In genomic region chr15:29410342-29410741, GRCh38 we compare ENCODE assay signal across 17 cellular contexts.
DNase-seq lines count a peak whose midpoint lies in the region; ATAC-seq, FAIRE-seq and TF ChIP-seq lines count a peak whose summit lies in the region.
"Had no signal": no experiment of that assay in that cellular context is flagged by ENCODE, and none has a peak within 500 bp of the region (broad histone marks: within the 10 kb centered on the region; RNA-seq: fewer than 3 reads in every experiment).

No MANE protein-coding gene starts in this region.

- no peak overlapping the region for H3K27ac Mint-ChIP-seq in naive thymus-derived CD8-positive, alpha-beta T cell
- H3K27ac Mint-ChIP-seq: CD4-positive, alpha-beta T cell had no signal

- H3K79me2 ChIP-seq in H1 (ENCODE audit: control insufficient read depth in 1 of 2, insufficient read depth in 2 of 2, low read length in 2 of 2): no peaks in the 10 kb centered on the region

- H3K9ac ChIP-seq in HUES64 (ENCODE audit: low read depth, low read length) (no peak overlapping the region), H1 (replicated peaks in 1 of 4; ENCODE audit: extremely low read depth in 1 of 4, low read depth in 3 of 4, low read length in 3 of 4) (no peak overlapping the region)

- H2AFZ ChIP-seq in H1 (ENCODE audit: low read length): no peak overlapping the region

- no peak for TF ChIP-seq CTCF in H1 (IDR thresholded peaks at IDR 0.05; ENCODE audit: control extremely low read depth in 1 of 3, insufficient read depth in 1 of 3, low read depth in 1 of 3, low read length in 3 of 3)

- no peaks in the 10 kb centered on the region for H3K79me1 ChIP-seq in H1 (ENCODE audit: low read depth, low read length)

- no peaks in the 10 kb centered on the region for H4K20me1 ChIP-seq in H1 (replicated peaks in 1 of 2; ENCODE audit: control insufficient read depth in 1 of 2, insufficient read depth in 2 of 2, low read length in 2 of 2)

- POLR2A ChIA-PET in H1 (lab: Charles Lee; ENCODE audit: partially characterized antibody): no interaction called here
- POLR2A ChIA-PET in naive thymus-derived CD8-positive, alpha-beta T cell (lab: Charles Lee): no interaction called here

- H3K9me3 Mint-ChIP-seq in naive thymus-derived CD8-positive, alpha-beta T cell: peaks cover 0 to 3% (median 0%) of the 10 kb centered on the region in 9 donors
- H3K9me3 Mint-ChIP-seq: CD4-positive, alpha-beta T cell had no signal

- peaks cover 0 to 57% (median 12%) of the 10 kb centered on the region in 5 donors for H3K27me3 Mint-ChIP-seq in naive thymus-derived CD8-positive, alpha-beta T cell

- H3K27ac ChIP-seq in HUES64 (ENCODE audit: low read depth, low read length): peak overlapping the region; percentile 20; the same call in 1 of the 2 replicates
- H3K27ac ChIP-seq in H1 (ENCODE audit: low read depth, low read length): no peak overlapping the region; the same call in 1 of the 2 replicates

- no peaks in the 10 kb centered on the region for H3K27me3 ChIP-seq in HUES64 (ENCODE audit: insufficient read depth, low read length)
- no peaks in the 10 kb centered on the region for H3K27me3 ChIP-seq in H1 (replicated peaks in 1 of 4; ENCODE audit: control insufficient read depth in 3 of 4, extremely low read depth in 1 of 4, insufficient read depth in 3 of 4, low read length in 3 of 4)

- H3K36me3 ChIP-seq in HUES64 (ENCODE audit: insufficient read depth, low read length) (no peaks in the 10 kb centered on the region), H1 (ENCODE audit: control insufficient read depth in 2 of 4, insufficient read depth in 4 of 4, low read length in 3 of 4) (no peaks in the 10 kb centered on the region)

- H3K36me3 Mint-ChIP-seq in naive thymus-derived CD8-positive, alpha-beta T cell: no peaks in the 10 kb centered on the region

- H2BK20ac ChIP-seq in H1 (ENCODE audit: low read length): no peak overlapping the region; the same call in 1 of the 2 replicates

- no peaks in the 10 kb centered on the region for H3K4me1 Mint-ChIP-seq in naive thymus-derived CD8-positive, alpha-beta T cell

- TF ChIP-seq EP300 in H1 (IDR thresholded peaks at IDR 0.05; ENCODE audit: borderline replicate concordance in 1 of 2, low read depth in 2 of 2, low read length in 2 of 2): no peak

- H3K56ac ChIP-seq in H1 (replicated peaks; ENCODE audit: insufficient read length, low read depth, low read length): no peak overlapping the region

- no peak overlapping the region for H4K8ac ChIP-seq in H1 (ENCODE audit: extremely low read depth, insufficient read depth, low read length)

- peak overlapping the region; percentile 87; the same call in 1 of the 2 replicates for H2AK5ac ChIP-seq in H1 (ENCODE audit: low read depth, low read length)

- no peak overlapping the region for H3K14ac ChIP-seq in H1 (ENCODE audit: insufficient read length)

- no peak overlapping the region for H3K4me3 Mint-ChIP-seq in naive thymus-derived CD8-positive, alpha-beta T cell
- H3K4me3 Mint-ChIP-seq: CD4-positive, alpha-beta T cell had no signal

- H3K9me3 ChIP-seq in HUES64 (ENCODE audit: insufficient read depth, low read depth, low read length) (no peaks in the 10 kb centered on the region), H1 (ENCODE audit: insufficient read depth in 2 of 2, low read depth in 1 of 2, low read length in 1 of 2) (no peaks in the 10 kb centered on the region)

- 0 out of 2 replicates have a peak overlapping the region, but pooled peaks have one; percentile 24 for H2BK15ac ChIP-seq in H1 (ENCODE audit: low read length)

- peak overlapping the region; percentile 66; the same call in 1 of the 2 replicates for H2BK5ac ChIP-seq in H1 (ENCODE audit: low read depth, low read length)

- CTCF ChIA-PET in H1 (lab: Charles Lee; ENCODE audit: partially characterized antibody): interaction anchor here (1.0 to 1.4 kb wide), 2 partner anchors 18 to 308 kb away, joined by 3 to 4 read pairs; no protein-coding TSS in a partner anchor

- no peak for TF ChIP-seq POLR2A in H1 (IDR thresholded peaks at IDR 0.05; ENCODE audit: control extremely low read depth in 1 of 2, low read depth in 2 of 2, low read length in 2 of 2)

- peak overlapping the region; percentile 3 to 38; a peak in 1 of 4 replicates for H3K4me2 ChIP-seq in H1 (ENCODE audit: insufficient read depth in 1 of 2, low read depth in 2 of 2, low read length in 2 of 2)

- ATAC-seq in naive thymus-derived CD8-positive, alpha-beta T cell: no peak
- ATAC-seq in HG02763 (IDR thresholded peaks at IDR 0.05; ENCODE audit: unreplicated experiment) (no peak), GM19035 (IDR thresholded peaks at IDR 0.05; ENCODE audit: unreplicated experiment) (no peak)
- ATAC-seq: Panc1 had no signal

- H3K4me3 ChIP-seq in HUES64 (ENCODE audit: low read length) (no peak overlapping the region), H1 (ENCODE audit: extremely low read depth in 1 of 4, insufficient read depth in 2 of 4, low read depth in 3 of 4, low read length in 4 of 4) (no peak overlapping the region)

- H3K23ac ChIP-seq in H1 (ENCODE audit: insufficient read length): no peak overlapping the region

- H2BK120ac ChIP-seq in H1 (replicated peaks; ENCODE audit: low read depth, low read length): no peak overlapping the region

- H3K23me2 ChIP-seq in H1 (ENCODE audit: low read depth, low read length): no peaks in the 10 kb centered on the region

- 63% methylated on average over 9 of the region's 9 CpGs for WGBS in HUES64
- WGBS in H1 (ENCODE audit: extremely low coverage in 1 of 2, insufficient coverage in 1 of 2, insufficient read length in 1 of 2, insufficient replicate concordance in 2 of 2, low coverage in 1 of 2, low lambda C conversion rate in 2 of 2, missing lambda C conversion rate in 1 of 2), 2 experiments: 67% methylated on average over 9 of the region's 9 CpGs; no CpG with 5 or more reads in 1 of the 2 experiments

- H4K91ac ChIP-seq in H1 (replicated peaks; ENCODE audit: insufficient read length, low read length): no peak overlapping the region

- H4K5ac ChIP-seq in H1 (ENCODE audit: insufficient read length, low read depth, low read length): no peak overlapping the region

- TF ChIP-seq RAD21 in H1 (IDR thresholded peaks at IDR 0.05 in 1 of 2, conservative IDR thresholded peaks at IDR 0.05 in 1 of 2; ENCODE audit: low read depth in 2 of 2, low read length in 2 of 2): no peak

- no peak for FAIRE-seq in H1 (lab: Jason Lieb, UNC)

- DNase-seq in EL: peak; percentile 3
- no peak for DNase-seq in H1 (ENCODE audit: low read depth in 1 of 2, low spot score in 2 of 2)
- peak; percentile 40 for DNase-seq in smooth muscle cell of the brain vasculature (ENCODE audit: low read depth, low spot score)
- no peak for DNase-seq in NCI-H748 treated with DMSO at 0.1 percent for 48 hours (lab: John Stamatoyannopoulos, UW)
- DNase-seq in naive thymus-derived CD8-positive, alpha-beta T cell: no peak
- DNase-seq: CD4-positive, alpha-beta T cell; DMS79 treated with DMSO at 0.1 percent for 48 hours; KBM-7; NCI-H1105; NCI-H187; NCI-H446; NCI-H82; SHP77 treated with DMSO at 0.1 percent for 48 hours had no signal

- H3K4me1 ChIP-seq in HUES64 (ENCODE audit: insufficient read depth, low read length) (peaks cover 17% of the 10 kb centered on the region), H1 (replicated peaks in 1 of 4; ENCODE audit: control insufficient read depth in 3 of 4, insufficient read depth in 4 of 4, low read length in 3 of 4) (peaks cover 7 to 14% (median 9%) of the 10 kb centered on the region in 4 experiments; a peak in 5 of 7 replicates)

- peak overlapping the region; percentile 93 for H2BK12ac ChIP-seq in H1 (ENCODE audit: low read depth, low read length)

- no peak overlapping the region for H3K4ac ChIP-seq in H1 (replicated peaks; ENCODE audit: insufficient read length, low read depth, low read length)

- H3K18ac ChIP-seq in H1 (ENCODE audit: extremely low read depth, low read length): no peak overlapping the region; the same call in 1 of the 2 replicates

TF ChIP-seq in H1, 55 proteins besides CTCF, POLR2A, EP300 and RAD21:
- TF ChIP-seq MAFK (IDR thresholded peaks at IDR 0.05; ENCODE audit: low read depth, low read length) (no peak), BRCA1 (IDR thresholded peaks at IDR 0.05; ENCODE audit: low read depth, low read length) (no peak), BCL11A (IDR thresholded peaks at IDR 0.05; ENCODE audit: low read depth in 2 of 2, low read length in 2 of 2) (no peak), RBBP5 (IDR thresholded peaks at IDR 0.05; ENCODE audit: borderline replicate concordance, low read depth, low read length) (no peak), HDAC6 (IDR thresholded peaks at IDR 0.05; ENCODE audit: low read depth, low read length) (no peak), SP2 (IDR thresholded peaks at IDR 0.05; ENCODE audit: low read length) (no peak), EGR1 (IDR thresholded peaks at IDR 0.05; ENCODE audit: borderline replicate concordance, low read depth, low read length) (no peak), FOSL1 (IDR thresholded peaks at IDR 0.05; ENCODE audit: insufficient read depth, low read depth, low read length) (no peak), SIRT6 (IDR thresholded peaks at IDR 0.05; ENCODE audit: low read length) (no peak), SUZ12 (IDR thresholded peaks at IDR 0.05; ENCODE audit: low read length) (no peak), CBX5 (IDR thresholded peaks at IDR 0.05; ENCODE audit: low read depth, low read length) (no peak), SRF (IDR thresholded peaks at IDR 0.05; ENCODE audit: low read depth, low read length) (no peak), RXRA (IDR thresholded peaks at IDR 0.05; ENCODE audit: insufficient read depth, low read depth, low read length) (no peak), TAF7 (optimal IDR thresholded peaks at IDR 0.05; ENCODE audit: borderline replicate concordance, low read depth, low read length) (no peak), KDM4A (IDR thresholded peaks at IDR 0.05; ENCODE audit: low read depth, low read length, severe bottlenecking) (no peak), ZNF274 (IDR thresholded peaks at IDR 0.05; ENCODE audit: borderline replicate concordance, extremely low read depth, low read length) (no peak), TCF12 (IDR thresholded peaks at IDR 0.05; ENCODE audit: low read depth, low read length) (no peak)
- TF ChIP-seq, protein P1, sequence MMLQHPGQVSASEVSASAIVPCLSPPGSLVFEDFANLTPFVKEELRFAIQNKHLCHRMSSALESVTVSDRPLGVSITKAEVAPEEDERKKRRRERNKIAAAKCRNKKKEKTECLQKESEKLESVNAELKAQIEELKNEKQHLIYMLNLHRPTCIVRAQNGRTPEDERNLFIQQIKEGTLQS (IDR thresholded peaks at IDR 0.05; ENCODE audit: insufficient read depth, low read depth, low read length): no peak
TF ChIP-seq in H1: peak in this region for 0.

Comparison
In these comparisons a context has a peak if more than half of its experiments do, and no peak if none do; other contexts are left out.
1. DNase-seq: peak in EL (single experiment) and smooth muscle cell of the brain vasculature (single experiment); none in H1 (0 of 2), NCI-H748 treated with DMSO at 0.1 percent for 48 hours (single experiment) and naive thymus-derived CD8-positive, alpha-beta T cell (0 of 10).